In the genomic region with DNA sequence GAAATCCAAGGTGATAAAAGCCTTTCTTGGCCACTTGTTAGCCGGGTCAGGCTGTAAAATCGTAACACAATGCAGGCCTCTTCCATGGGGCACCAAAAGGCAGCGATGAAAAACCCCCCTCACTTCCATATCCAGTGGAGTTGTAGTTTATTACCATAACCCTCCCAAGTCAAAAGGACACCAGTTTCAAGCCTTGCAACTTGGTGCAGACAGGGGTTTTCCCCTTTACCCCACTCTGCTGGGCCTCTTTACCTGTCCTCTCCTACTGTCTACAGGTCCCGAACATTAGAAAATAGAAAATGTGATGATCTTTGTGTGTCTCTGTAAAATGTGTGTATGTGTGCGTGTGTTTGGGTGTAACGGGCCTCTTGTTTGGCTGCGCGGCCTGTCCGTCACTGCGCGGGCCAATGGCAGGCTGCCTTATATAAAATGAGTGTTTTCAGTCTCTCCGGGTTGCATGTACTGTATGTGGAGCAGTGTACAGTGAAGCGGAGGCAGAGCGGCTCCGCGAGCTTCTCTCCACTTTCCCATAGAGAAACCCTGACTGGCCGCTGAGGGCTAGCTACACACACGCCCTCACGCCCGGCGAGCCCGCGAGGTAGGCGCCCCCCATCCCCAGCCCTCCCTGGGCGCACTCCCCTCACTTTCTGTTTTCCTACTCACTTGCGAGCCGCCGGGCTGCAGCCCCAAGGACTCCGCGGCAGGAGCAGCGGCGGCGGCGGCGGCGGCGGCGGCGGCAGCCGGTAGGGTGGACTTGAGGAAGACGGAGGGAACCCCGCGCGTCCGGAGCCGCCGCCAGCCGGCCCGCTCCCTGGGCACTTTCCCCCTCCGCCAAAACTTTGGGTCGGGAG, we compare ENCODE assay signal across 1 cellular context.
TF ChIP-seq lines count a peak whose summit lies in the region.

BBX (plus strand) TSS at position 453 of the 851 bp plus-strand sequence. CDS start 187,499 bp downstream, outside the sequence.

TF ChIP-seq in K562, 482 proteins besides CTCF, POLR2A, EP300 and RAD21 (continued from another document):
- TF ChIP-seq CHD7 (IDR thresholded peaks at IDR 0.05; ENCODE audit: low read depth, low read length), result no peak
- no peak for TF ChIP-seq ZNF609 (CRISPR knock-in tag; IDR thresholded peaks at IDR 0.05; ENCODE audit: borderline replicate concordance)
- TF ChIP-seq ELF2 (CRISPR knock-in tag; IDR thresholded peaks at IDR 0.05), result no peak
- TF ChIP-seq, protein P1, sequence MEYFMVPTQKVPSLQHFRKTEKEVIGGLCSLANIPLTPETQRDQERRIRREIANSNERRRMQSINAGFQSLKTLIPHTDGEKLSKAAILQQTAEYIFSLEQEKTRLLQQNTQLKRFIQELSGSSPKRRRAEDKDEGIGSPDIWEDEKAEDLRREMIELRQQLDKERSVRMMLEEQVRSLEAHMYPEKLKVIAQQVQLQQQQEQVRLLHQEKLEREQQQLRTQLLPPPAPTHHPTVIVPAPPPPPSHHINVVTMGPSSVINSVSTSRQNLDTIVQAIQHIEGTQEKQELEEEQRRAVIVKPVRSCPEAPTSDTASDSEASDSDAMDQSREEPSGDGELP (CRISPR knock-in tag; IDR thresholded peaks at IDR 0.05; ENCODE audit: borderline replicate concordance), result no peak
- TF ChIP-seq ESRRB (CRISPR knock-in tag; IDR thresholded peaks at IDR 0.05; ENCODE audit: borderline replicate concordance), result no peak
- peak; percentile 54 for TF ChIP-seq POLR2B (IDR thresholded peaks at IDR 0.05; ENCODE audit: low read depth, partially characterized antibody)
- TF ChIP-seq CHD4 (IDR thresholded peaks at IDR 0.05; ENCODE audit: insufficient read depth, insufficient replicate concordance, low read depth, low read length, poor library complexity, severe bottlenecking), result no peak
- TF ChIP-seq KDM2B (CRISPR knock-in tag; IDR thresholded peaks at IDR 0.05), result no peak
- no peak for TF ChIP-seq RBM34 (IDR thresholded peaks at IDR 0.05; ENCODE audit: borderline replicate concordance, insufficient read depth, low read length)
- TF ChIP-seq YBX1 (IDR thresholded peaks at IDR 0.05), result no peak
- peak; percentile 74 for TF ChIP-seq TBP (optimal IDR thresholded peaks at IDR 0.05; ENCODE audit: low read depth, low read length)
- TF ChIP-seq ZNF696 (CRISPR knock-in tag; conservative IDR thresholded peaks at IDR 0.05), result no peak
- no peak for TF ChIP-seq STAG1 (CRISPR knock-in tag; IDR thresholded peaks at IDR 0.05; ENCODE audit: borderline replicate concordance)
- peak; percentile 66 for TF ChIP-seq CXXC5 (CRISPR knock-in tag; IDR thresholded peaks at IDR 0.05)
- no peak for TF ChIP-seq ZNF785 (CRISPR knock-in tag; IDR thresholded peaks at IDR 0.05)
- no peak for TF ChIP-seq LARP7 (IDR thresholded peaks at IDR 0.05)
- no peak for TF ChIP-seq FIP1L1 (IDR thresholded peaks at IDR 0.05; ENCODE audit: low read depth, low read length, poor library complexity, severe bottlenecking)
- TF ChIP-seq HDAC1 (IDR thresholded peaks at IDR 0.05), result peak in 1 of 2 experiments; percentile 32; a peak in 1 of 4 replicates
- TF ChIP-seq SRSF3 (IDR thresholded peaks at IDR 0.05; ENCODE audit: insufficient read depth, low read length), result no peak
- TF ChIP-seq, protein P2, sequence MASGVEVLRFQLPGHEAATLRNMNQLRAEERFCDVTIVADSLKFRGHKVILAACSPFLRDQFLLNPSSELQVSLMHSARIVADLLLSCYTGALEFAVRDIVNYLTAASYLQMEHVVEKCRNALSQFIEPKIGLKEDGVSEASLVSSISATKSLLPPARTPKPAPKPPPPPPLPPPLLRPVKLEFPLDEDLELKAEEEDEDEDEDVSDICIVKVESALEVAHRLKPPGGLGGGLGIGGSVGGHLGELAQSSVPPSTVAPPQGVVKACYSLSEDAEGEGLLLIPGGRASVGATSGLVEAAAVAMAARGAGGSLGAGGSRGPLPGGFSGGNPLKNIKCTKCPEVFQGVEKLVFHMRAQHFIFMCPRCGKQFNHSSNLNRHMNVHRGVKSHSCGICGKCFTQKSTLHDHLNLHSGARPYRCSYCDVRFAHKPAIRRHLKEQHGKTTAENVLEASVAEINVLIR (CRISPR knock-in tag; IDR thresholded peaks at IDR 0.05), result no peak; the same call in 1 of the 2 replicates
- peak; percentile 41 to 70; a peak in 2 of 4 replicates for TF ChIP-seq MLLT1 (IDR thresholded peaks at IDR 0.05)
- TF ChIP-seq FOS (IDR thresholded peaks at IDR 0.05; ENCODE audit: extremely low read depth, insufficient read length), result peak; percentile 80
- TF ChIP-seq RFX5 (IDR thresholded peaks at IDR 0.05; ENCODE audit: low read depth, low read length), result no peak
- no peak for TF ChIP-seq U2AF1 (optimal IDR thresholded peaks at IDR 0.05; ENCODE audit: low read depth, low read length)
- no peak for TF ChIP-seq SMAD4 (CRISPR knock-in tag; conservative IDR thresholded peaks at IDR 0.05)
- TF ChIP-seq ZNF395 (CRISPR knock-in tag; IDR thresholded peaks at IDR 0.05), result 0 out of 2 replicates have a peak, but pooled peaks have one; percentile 29
- no peak for TF ChIP-seq ZNF584 (CRISPR knock-in tag; IDR thresholded peaks at IDR 0.05; ENCODE audit: low read depth)
- TF ChIP-seq POLR2AphosphoS5 (IDR thresholded peaks at IDR 0.05; ENCODE audit: control insufficient read depth, insufficient read depth, low read depth, low read length), result peak; percentile 68
